1 cellular context compared by ENCODE assay signal in the genomic region with DNA sequence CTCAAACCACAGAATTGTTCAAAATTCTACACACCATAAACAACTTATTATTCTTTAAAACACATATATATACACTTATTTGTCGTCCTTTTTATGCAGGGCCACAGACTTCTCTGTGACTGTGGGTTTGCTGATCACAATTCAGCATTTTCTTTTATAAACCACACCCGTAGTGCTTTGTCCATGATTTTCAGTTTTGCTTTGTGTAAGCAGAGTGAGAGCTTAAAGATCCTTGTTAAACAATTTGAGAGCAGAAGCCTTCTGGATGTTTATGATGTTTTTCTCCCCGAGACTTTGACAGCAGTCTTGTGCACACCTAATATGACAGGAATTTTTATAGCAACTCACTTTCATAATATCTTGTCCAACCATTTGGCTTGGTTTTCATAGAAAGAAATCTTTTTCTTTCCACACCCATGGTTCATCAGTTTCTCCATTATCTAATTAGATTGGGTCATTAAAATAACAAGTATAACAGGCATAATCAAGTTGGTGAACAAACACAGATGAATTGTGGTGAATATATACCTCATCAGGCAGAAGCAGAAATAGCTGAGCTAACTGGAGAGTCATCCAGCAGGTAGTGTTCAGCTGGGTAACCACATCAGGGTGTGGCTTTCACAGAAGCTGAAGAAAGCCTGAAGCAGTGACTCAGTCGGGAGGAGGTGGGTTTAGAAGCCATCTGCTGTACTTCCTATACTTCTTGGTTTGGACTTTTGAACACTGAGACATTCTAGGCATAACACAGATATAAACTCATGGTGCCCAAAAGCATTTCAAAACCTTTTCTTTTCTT.
TF ChIP-seq lines count a peak whose summit lies in the region.

No MANE protein-coding gene starts in this region.

TF ChIP-seq in WTC11, 78 proteins besides CTCF, POLR2A, EP300 and RAD21 (continued from another document):
- TF ChIP-seq, protein P1, sequence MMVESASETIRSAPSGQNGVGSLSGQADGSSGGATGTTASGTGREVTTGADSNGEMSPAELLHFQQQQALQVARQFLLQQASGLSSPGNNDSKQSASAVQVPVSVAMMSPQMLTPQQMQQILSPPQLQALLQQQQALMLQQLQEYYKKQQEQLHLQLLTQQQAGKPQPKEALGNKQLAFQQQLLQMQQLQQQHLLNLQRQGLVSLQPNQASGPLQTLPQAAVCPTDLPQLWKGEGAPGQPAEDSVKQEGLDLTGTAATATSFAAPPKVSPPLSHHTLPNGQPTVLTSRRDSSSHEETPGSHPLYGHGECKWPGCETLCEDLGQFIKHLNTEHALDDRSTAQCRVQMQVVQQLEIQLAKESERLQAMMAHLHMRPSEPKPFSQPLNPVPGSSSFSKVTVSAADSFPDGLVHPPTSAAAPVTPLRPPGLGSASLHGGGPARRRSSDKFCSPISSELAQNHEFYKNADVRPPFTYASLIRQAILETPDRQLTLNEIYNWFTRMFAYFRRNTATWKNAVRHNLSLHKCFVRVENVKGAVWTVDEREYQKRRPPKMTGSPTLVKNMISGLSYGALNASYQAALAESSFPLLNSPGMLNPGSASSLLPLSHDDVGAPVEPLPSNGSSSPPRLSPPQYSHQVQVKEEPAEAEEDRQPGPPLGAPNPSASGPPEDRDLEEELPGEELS (CRISPR knock-in tag; IDR thresholded peaks at IDR 0.05): no peak
- TF ChIP-seq ETV6 (CRISPR knock-in tag; IDR thresholded peaks at IDR 0.05) (no peak), EMX1 (CRISPR knock-in tag; IDR thresholded peaks at IDR 0.05) (no peak)
- TF ChIP-seq, protein P2, sequence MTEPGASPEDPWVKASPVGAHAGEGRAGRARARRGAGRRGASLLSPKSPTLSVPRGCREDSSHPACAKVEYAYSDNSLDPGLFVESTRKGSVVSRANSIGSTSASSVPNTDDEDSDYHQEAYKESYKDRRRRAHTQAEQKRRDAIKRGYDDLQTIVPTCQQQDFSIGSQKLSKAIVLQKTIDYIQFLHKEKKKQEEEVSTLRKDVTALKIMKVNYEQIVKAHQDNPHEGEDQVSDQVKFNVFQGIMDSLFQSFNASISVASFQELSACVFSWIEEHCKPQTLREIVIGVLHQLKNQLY (CRISPR knock-in tag; IDR thresholded peaks at IDR 0.05): no peak
